ENCODE assay signal across 11 cellular contexts in the genomic region with DNA sequence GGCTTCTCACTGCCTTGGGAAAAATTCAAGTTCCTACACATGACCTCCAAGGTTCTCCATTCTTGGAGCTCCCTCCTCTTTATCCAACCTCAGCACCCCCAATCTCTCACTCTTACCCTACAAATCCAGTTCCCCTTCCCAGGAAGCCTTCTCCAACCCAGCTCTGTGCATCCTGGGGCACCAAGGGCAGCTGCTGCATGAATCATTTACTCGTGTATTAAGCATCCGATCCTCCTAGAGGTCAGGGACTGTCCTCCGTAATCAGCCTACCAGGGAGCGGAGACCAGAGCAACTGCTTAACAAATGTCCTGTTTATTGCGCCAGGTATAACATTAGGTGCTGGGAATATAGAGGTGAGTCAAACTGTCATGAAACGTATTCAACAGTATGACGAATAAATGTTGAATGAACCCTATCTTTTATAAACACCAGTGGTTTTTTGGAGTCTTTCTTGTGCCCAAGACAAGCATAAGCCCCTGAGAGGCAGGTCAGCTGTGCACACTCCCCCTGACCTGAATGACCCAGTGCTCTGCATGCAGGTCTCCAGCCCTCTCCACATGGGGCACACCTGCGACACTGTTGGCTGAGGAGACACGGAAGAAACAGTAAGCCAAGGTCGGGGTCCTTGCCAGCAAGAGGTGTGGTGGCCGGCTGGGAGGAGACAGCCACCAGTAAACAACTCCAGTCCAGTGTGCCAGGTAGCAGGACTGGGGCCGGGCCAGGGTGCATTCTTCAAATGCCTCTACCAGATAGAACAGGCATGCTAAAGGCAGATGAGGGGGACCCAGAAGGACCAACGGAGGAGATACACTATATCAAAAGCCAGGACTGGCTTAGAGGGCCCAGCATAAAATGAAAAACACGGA. TPM values are rescaled to one million over a fixed set of nuclear protein-coding genes. Genes with fewer than 3 reads are reported as not detected.
DNase-seq lines count a peak whose midpoint lies in the region; ATAC-seq and TF ChIP-seq lines count a peak whose summit lies in the region.
"Had no signal": no experiment of that assay in that cellular context is flagged by ENCODE, and none has a peak within 500 bp of the region (broad histone marks: within the 10 kb centered on the region; RNA-seq: fewer than 3 reads in every experiment).

No MANE protein-coding gene starts in this region.

- POLR2A ChIA-PET in CD8-positive, alpha-beta memory T cell (lab: Charles Lee), result interaction anchor here (0.5 to 3.8 kb wide), 3 partner anchors 20 to 41 kb away, joined by 3 to 26 read pairs (median 3); no protein-coding TSS in a partner anchor
- POLR2A ChIA-PET in T-cell (lab: Charles Lee), result no interaction called here
- POLR2A ChIA-PET in HEK293T (lab: Yijun Ruan, JAX), result interaction anchor here (0.9 to 3.4 kb wide), 3 partner anchors 21 to 28 kb away, joined by 3 to 37 read pairs (median 3); a partner anchor contains a TSS

- H3K4me3 ChIP-seq in CD8-positive, alpha-beta memory T cell (ENCODE audit: low read length), result no peak overlapping the region

- no peak for TF ChIP-seq CTCF in nephron progenitor cell (IDR thresholded peaks at IDR 0.05)

- peaks cover 14% of the 10 kb centered on the region for H3K36me3 ChIP-seq in CD8-positive, alpha-beta memory T cell (ENCODE audit: insufficient read depth, low read length)

- no peaks in the 10 kb centered on the region for H3K9me3 Mint-ChIP-seq in CD8-positive, alpha-beta memory T cell
- no peaks in the 10 kb centered on the region for H3K9me3 Mint-ChIP-seq in T-cell
- H3K9me3 Mint-ChIP-seq in nephron progenitor cell, result no peaks in the 10 kb centered on the region

- peak overlapping the region; percentile 82 to 99 (median 92) for H3K27ac Mint-ChIP-seq in CD8-positive, alpha-beta memory T cell
- H3K27ac Mint-ChIP-seq in T-cell (peak overlapping the region; percentile 53 to 86), nephron progenitor cell (peak overlapping the region; percentile 94)

- no peaks in the 10 kb centered on the region for H3K27me3 ChIP-seq in CD8-positive, alpha-beta memory T cell (ENCODE audit: insufficient read depth, low read length, poor library complexity, severe bottlenecking)

- H3K9me3 ChIP-seq in CD8-positive, alpha-beta memory T cell (ENCODE audit: low read length), result no peaks in the 10 kb centered on the region

- H3K27me3 Mint-ChIP-seq in CD8-positive, alpha-beta memory T cell, result no peaks in the 10 kb centered on the region
- H3K27me3 Mint-ChIP-seq in T-cell (no peaks in the 10 kb centered on the region), nephron progenitor cell (ENCODE audit: low read depth, poor library complexity) (no peaks in the 10 kb centered on the region)

- DNase-seq in CD8-positive, alpha-beta memory T cell, result no peak
- DNase-seq in T-cell (no peak), epithelial cell of prostate (ENCODE audit: low read depth, low spot score) (no peak), nephron progenitor cell (no peak), NCI-H2107 (lab: John Stamatoyannopoulos, UW) (no peak), HEK293T (ENCODE audit: extremely low spot score) (no peak)
- DNase-seq: activated CD4-positive, CD25-positive, alpha-beta regulatory T cell; DND-41; Kasumi-1 had no signal

- peak overlapping the region in 4 of 7 donors; percentile 4 to 68 (median 38) for H3K4me3 Mint-ChIP-seq in CD8-positive, alpha-beta memory T cell
- H3K4me3 Mint-ChIP-seq in T-cell, result peak overlapping the region in 1 of 3 donors; percentile 75
- no peak overlapping the region for H3K4me3 Mint-ChIP-seq in nephron progenitor cell

- no peak overlapping the region for H3K27ac ChIP-seq in CD8-positive, alpha-beta memory T cell (ENCODE audit: low read depth, low read length)
- H3K27ac ChIP-seq in epithelial cell of prostate, result peak overlapping the region; percentile 7

- H3K4me1 Mint-ChIP-seq in CD8-positive, alpha-beta memory T cell, result peaks cover 87 to 98% (median 94%) of the 10 kb centered on the region in 3 donors
- peaks cover 94 to 97% (median 95%) of the 10 kb centered on the region in 3 donors for H3K4me1 Mint-ChIP-seq in T-cell
- peaks cover 99% of the 10 kb centered on the region for H3K4me1 Mint-ChIP-seq in nephron progenitor cell

- CTCF ChIA-PET in CD8-positive, alpha-beta memory T cell (lab: Charles Lee), result interaction anchor here (1.1 to 3.1 kb wide), 2 partner anchors 9 to 119 kb away, joined by 3 to 15 read pairs; no protein-coding TSS in a partner anchor
- CTCF ChIA-PET in T-cell (lab: Charles Lee), result interaction anchor here (0.6 to 3.1 kb wide), 4 partner anchors 9 to 685 kb away, joined by 3 to 21 read pairs (median 8); no protein-coding TSS in a partner anchor
- CTCF ChIA-PET in HEK293T (lab: Yijun Ruan, JAX), result no interaction called here

- H3K36me3 Mint-ChIP-seq in CD8-positive, alpha-beta memory T cell, result peaks cover 0 to 20% (median 1%) of the 10 kb centered on the region in 3 donors
- H3K36me3 Mint-ChIP-seq in T-cell, result no peaks in the 10 kb centered on the region
- peaks cover 28% of the 10 kb centered on the region for H3K36me3 Mint-ChIP-seq in nephron progenitor cell (ENCODE audit: low read depth)

- ATAC-seq in T-cell (replicated peaks in 1 of 4) (no peak), HG03469 (IDR thresholded peaks at IDR 0.05; ENCODE audit: unreplicated experiment) (no peak), HG03039 (IDR thresholded peaks at IDR 0.05; ENCODE audit: unreplicated experiment) (no peak)

- peaks cover 92% of the 10 kb centered on the region for H3K4me1 ChIP-seq in CD8-positive, alpha-beta memory T cell (ENCODE audit: insufficient read depth, low read length)

TF ChIP-seq in HEK293T, 16 proteins besides CTCF, POLR2A, EP300 and RAD21:
- no peak for TF ChIP-seq FOXA1 (IDR thresholded peaks at IDR 0.05)
- no peak for TF ChIP-seq TARDBP (IDR thresholded peaks at IDR 0.05)
- TF ChIP-seq FOXM1 (IDR thresholded peaks at IDR 0.05; ENCODE audit: borderline replicate concordance), result no peak
- TF ChIP-seq ZNF384 (IDR thresholded peaks at IDR 0.05), result no peak
- TF ChIP-seq L3MBTL2 (conservative IDR thresholded peaks at IDR 0.05), result no peak
- no peak for TF ChIP-seq BHLHE40 (IDR thresholded peaks at IDR 0.05; ENCODE audit: borderline replicate concordance)
- TF ChIP-seq FOXK2 (IDR thresholded peaks at IDR 0.05), result no peak
- no peak for TF ChIP-seq HDGF (IDR thresholded peaks at IDR 0.05; ENCODE audit: borderline replicate concordance)
- no peak for TF ChIP-seq ELF4 (IDR thresholded peaks at IDR 0.05)
- no peak for TF ChIP-seq ARNT (IDR thresholded peaks at IDR 0.05)
- TF ChIP-seq SP1 (IDR thresholded peaks at IDR 0.05), result no peak
- TF ChIP-seq LEF1 (IDR thresholded peaks at IDR 0.05; ENCODE audit: borderline replicate concordance), result no peak
- TF ChIP-seq, protein P1, sequence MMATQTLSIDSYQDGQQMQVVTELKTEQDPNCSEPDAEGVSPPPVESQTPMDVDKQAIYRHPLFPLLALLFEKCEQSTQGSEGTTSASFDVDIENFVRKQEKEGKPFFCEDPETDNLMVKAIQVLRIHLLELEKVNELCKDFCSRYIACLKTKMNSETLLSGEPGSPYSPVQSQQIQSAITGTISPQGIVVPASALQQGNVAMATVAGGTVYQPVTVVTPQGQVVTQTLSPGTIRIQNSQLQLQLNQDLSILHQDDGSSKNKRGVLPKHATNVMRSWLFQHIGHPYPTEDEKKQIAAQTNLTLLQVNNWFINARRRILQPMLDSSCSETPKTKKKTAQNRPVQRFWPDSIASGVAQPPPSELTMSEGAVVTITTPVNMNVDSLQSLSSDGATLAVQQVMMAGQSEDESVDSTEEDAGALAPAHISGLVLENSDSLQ (IDR thresholded peaks at IDR 0.05), result no peak
- no peak for TF ChIP-seq SUZ12 (IDR thresholded peaks at IDR 0.05)

RNA-seq across cellular contexts. Expression of a gene that starts 27.6 kb away (rescaled TPM):
- 100 to 1,000 TPM; 233 to 237 TPM for total RNA-seq in CD8-positive, alpha-beta memory T cell
- 94.6 TPM for polyA plus RNA-seq in CD8-positive, alpha-beta memory T cell
- 100 to 1,000 TPM in 4 of 5 donors, 10 to 100 TPM in 1; 93.2 to 123 (median 116) TPM for total RNA-seq in T-cell

Comparison
In these comparisons a context has a peak if more than half of its experiments do, and no peak if none do; other contexts are left out.
1. POLR2A ChIA-PET loops: an anchor here in CD8-positive, alpha-beta memory T cell (0.5 to 3.8 kb wide) and HEK293T (0.9 to 3.4 kb wide); none called in T-cell.